Comparison of ENCODE assay signal across 8 cellular contexts in genomic region chr9:32552172-32552872, GRCh38. TPM values are rescaled to one million over a fixed set of nuclear protein-coding genes. Genes with fewer than 3 reads are reported as not detected.
DNase-seq lines count a peak whose midpoint lies in the region; ATAC-seq and TF ChIP-seq lines count a peak whose summit lies in the region.

SMIM27 (plus strand) TSS chr9:32552327; CDS start chr9:32552435, 108 bp downstream.
TOPORS (minus strand) TSS chr9:32552586; CDS start chr9:32552436, 150 bp downstream.

- H3K9me3 ChIP-seq in adrenal gland (replicated peaks in 1 of 3) (no peaks in the 10 kb centered on the region), prostate gland (no peaks in the 10 kb centered on the region)

- ATAC-seq in GM18498 (IDR thresholded peaks at IDR 0.05; ENCODE audit: unreplicated experiment) (peak; percentile 77), HG02885 (IDR thresholded peaks at IDR 0.05; ENCODE audit: poor library complexity, unreplicated experiment) (peak; percentile 75), left cardiac atrium (peak; percentile 92 to 96)

- TF ChIP-seq POLR2A in adrenal gland (IDR thresholded peaks at IDR 0.05) (peak; percentile 70 to 91), prostate gland (IDR thresholded peaks at IDR 0.05) (peak; percentile 80)

- H3K27me3 ChIP-seq in adrenal gland (no peaks in the 10 kb centered on the region), prostate gland (replicated peaks; ENCODE audit: insufficient read depth) (no peaks in the 10 kb centered on the region)

- H3K4me3 ChIP-seq in adrenal gland, result peak within 1 kb of the TSS; percentile 61 to 86 (median 74)
- H3K4me3 ChIP-seq in prostate gland, result peak within 1 kb of the TSS; percentile 72 to 74

- DNase-seq in NCI-H1694 (lab: John Stamatoyannopoulos, UW) (peak; percentile 85), adrenal gland (peak; percentile 89 to 94 (median 91)), left cardiac atrium (peak; percentile 94), prostate gland (ENCODE audit: low spot score) (peak; percentile 86), ureter (ENCODE audit: low spot score) (peak; percentile 87)

- intact Hi-C loops in T-helper 1 cell treated with Interleukin-12 subunit alpha and Interleukin-12 subunit beta and Interleukin-4 antibody, amounts not matched to agents 30 ng/mL and 1 ng/mL, for 36 hours (cut with micrococcal nuclease), result loop anchor here (1.0 to 10.0 kb wide), 10 partner anchors 20 to 1262 kb away; partner anchors contain the start of genes ACO1, APTX, B4GALT1 and NFX1
- intact Hi-C loops in adrenal gland (cut with DNase I), result no loop called here
- intact Hi-C loops in left cardiac atrium (cut with DNase I), result no loop called here
- intact Hi-C loops in prostate gland (cut with DNase I), result no loop called here

- H3K36me3 ChIP-seq in adrenal gland (replicated peaks in 1 of 2) (no peaks in the 10 kb centered on the region), prostate gland (peaks cover 0 to 3% of the 10 kb centered on the region in 2 donors)

- TF ChIP-seq CTCF in adrenal gland (IDR thresholded peaks at IDR 0.05), result no peak
- peak in 1 of 4 experiments; percentile 19 for TF ChIP-seq CTCF in prostate gland (IDR thresholded peaks at IDR 0.05)

- H3K27ac ChIP-seq in adrenal gland (peak within 1 kb of the TSS; percentile 92 to 99 (median 96)), prostate gland (peak within 1 kb of the TSS; percentile 91 to 94)

- peaks cover 0 to 21% of the 10 kb centered on the region in 2 donors for H3K4me1 ChIP-seq in adrenal gland (replicated peaks in 1 of 2)
- no peaks in the 10 kb centered on the region for H3K4me1 ChIP-seq in prostate gland (replicated peaks)

- WGBS in adrenal gland, 4 donors, result 0 to 2% (median 1%) methylated on average over 33 to 46 of the region's 46 CpGs
- under 1% methylated on average over 46 of the region's 46 CpGs for WGBS in prostate gland

RNA-seq across cellular contexts. Expression of gene SMIM27, which starts in this region (rescaled TPM):
- 10.3 and 11.7 TPM in 2 replicates for total RNA-seq in T-helper 1 cell treated with Interleukin-12 subunit alpha and Interleukin-12 subunit beta and Interleukin-4 antibody, amounts not matched to agents 30 ng/mL and 1 ng/mL, for 36 hours
- total RNA-seq in adrenal gland (10 to 100 TPM in 5 of 8 donors, 1 to 10 TPM in 3; 2.6 to 34.3 (median 18.3) TPM), left cardiac atrium (10 to 100 TPM; 15.1 to 17.9 TPM), prostate gland (1 to 10 TPM; 6.4 to 8.3 TPM), ureter (12.3 TPM)
- 10 to 100 TPM; 16.4 to 17.4 (median 17.2) TPM for polyA plus RNA-seq in adrenal gland

RNA-seq across cellular contexts. Expression of gene TOPORS, which starts in this region (rescaled TPM):
- total RNA-seq in T-helper 1 cell treated with Interleukin-12 subunit alpha and Interleukin-12 subunit beta and Interleukin-4 antibody, amounts not matched to agents 30 ng/mL and 1 ng/mL, for 36 hours, result 11.7 and 12.0 TPM in 2 replicates
- 10 to 100 TPM; 12.5 to 20.9 (median 15.9) TPM for total RNA-seq in adrenal gland
- 10 to 100 TPM in 1 of 3 donors, 1 to 10 TPM in 2; 7.6 to 24.7 (median 9.8) TPM for polyA plus RNA-seq in adrenal gland
- total RNA-seq in left cardiac atrium, result 1 to 10 TPM; 8.5 to 9.5 TPM
- total RNA-seq in prostate gland, result 10 to 100 TPM; 18.2 to 27.2 TPM
- total RNA-seq in ureter, result 13.3 TPM

Comparison
In these comparisons a context has a peak if more than half of its experiments do, and no peak if none do; other contexts are left out.
1. Peak in every context shown above with its lines: DNase-seq, ATAC-seq, H3K4me3 ChIP-seq and H3K27ac ChIP-seq.